Comparison of ENCODE assay signal across 9 cellular contexts in the genomic region with DNA sequence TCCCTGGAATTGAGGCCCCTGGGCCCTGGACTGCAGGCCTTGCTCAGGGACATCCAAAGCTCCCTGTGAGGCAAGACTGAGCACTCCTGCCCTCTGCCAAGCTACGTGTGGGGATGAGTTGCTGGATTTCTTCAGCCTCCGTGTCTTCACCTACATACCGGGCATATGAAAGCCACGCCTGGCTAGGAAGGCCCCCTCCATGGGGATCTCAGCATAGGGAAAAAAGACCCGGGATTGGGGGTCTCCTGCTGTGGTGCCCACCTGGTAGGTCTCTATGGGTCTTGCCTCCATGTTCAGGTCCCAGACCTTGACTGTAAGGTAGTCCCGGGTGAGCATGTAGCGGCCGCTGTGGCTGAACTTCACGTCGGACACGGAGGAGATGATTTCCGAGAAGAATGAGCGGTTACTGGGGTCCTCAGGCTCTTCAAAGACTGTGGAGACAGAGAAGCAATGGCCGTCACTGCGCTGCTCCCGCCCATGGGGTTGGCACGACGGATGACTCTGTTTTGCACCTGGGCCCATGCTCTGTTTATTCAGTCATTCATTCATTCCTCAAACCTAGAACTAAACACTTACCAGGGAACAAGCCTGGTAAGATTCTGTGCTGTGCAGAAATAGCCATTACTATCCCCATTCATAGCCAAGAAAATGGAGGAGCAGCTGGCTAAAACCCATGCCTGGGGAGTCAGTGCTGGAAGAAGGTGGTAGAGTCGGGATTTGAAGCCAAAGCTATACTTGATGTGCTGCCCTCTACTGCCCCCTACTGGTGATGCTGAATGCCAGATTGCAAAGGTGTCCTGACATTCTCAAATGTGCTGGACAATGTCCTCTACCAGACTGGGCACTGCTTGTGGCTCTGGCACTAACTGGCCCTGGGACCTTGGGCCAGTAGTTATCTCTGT.
DNase-seq lines count a peak whose midpoint lies in the region; ATAC-seq and TF ChIP-seq lines count a peak whose summit lies in the region.
"Had no signal": no experiment of that assay in that cellular context is flagged by ENCODE, and none has a peak within 500 bp of the region (broad histone marks: within the 10 kb centered on the region; RNA-seq: fewer than 3 reads in every experiment).

No MANE protein-coding gene starts in this region.

- no peak overlapping the region for H3K4me3 ChIP-seq in PC-9

- CTCF ChIA-PET in PC-9 (lab: Charles Lee) = interaction anchor here (1.8 kb wide), 1 partner anchor 10 kb away, joined by 6 read pairs; no protein-coding TSS in a partner anchor

- no peak overlapping the region for H3K27ac ChIP-seq in PC-9

- intact Hi-C loops in PC-9 (cut with micrococcal nuclease; ENCODE audit: unreplicated experiment) = no loop called here

- no peak overlapping the region for H3K4me2 ChIP-seq in PC-9

- DNase-seq in AG09319 (ENCODE audit: extremely low read depth, low read depth) (no peak), EH (ENCODE audit: low read depth) (peak; percentile 9), PC-9 (no peak), glomerular visceral epithelial cell (ENCODE audit: extremely low spot score) (peak; percentile 16), NCI-H526 treated with DMSO at 0.1 percent for 48 hours (lab: John Stamatoyannopoulos, UW) (no peak), A172 (ENCODE audit: low spot score) (no peak)
- DNase-seq: amniotic stem cell had no signal

- POLR2A ChIA-PET in PC-9 (lab: Charles Lee; ENCODE audit: unreplicated experiment) = no interaction called here

- no peaks in the 10 kb centered on the region for H3K9me2 ChIP-seq in PC-9 (ENCODE audit: insufficient read depth)

- TF ChIP-seq CTCF in AG09319 (IDR thresholded peaks at IDR 0.05; ENCODE audit: low read depth, low read length) (peak; percentile 48), PC-9 (conservative IDR thresholded peaks at IDR 0.05) (peak; percentile 78)

- H3K9me3 ChIP-seq in PC-9 (ENCODE audit: insufficient read depth, low read depth) = no peaks in the 10 kb centered on the region

- H3K27me3 ChIP-seq in PC-9 (ENCODE audit: insufficient read depth, low read depth) = no peaks in the 10 kb centered on the region

- H3F3A ChIP-seq in PC-9 (ENCODE audit: insufficient read depth, low read depth) = no peaks in the 10 kb centered on the region

- 0 out of 2 replicates have a peak, but pooled peaks cover 3% of the 10 kb centered on the region for H4K20me1 ChIP-seq in PC-9 (ENCODE audit: insufficient read depth)

- no peaks in the 10 kb centered on the region for H3K36me3 ChIP-seq in PC-9 (ENCODE audit: low read depth)

- H3K4me1 ChIP-seq in PC-9 (replicated peaks; ENCODE audit: insufficient read depth) = no peaks in the 10 kb centered on the region

- no peak overlapping the region for H2AFZ ChIP-seq in PC-9

- no TSS peak for BruUV-seq in PC-9 (replicated peaks; lab: Mats Ljungman, UMichigan)

- ATAC-seq in GM19351 (IDR thresholded peaks at IDR 0.05; ENCODE audit: unreplicated experiment) = no peak
- no peak for ATAC-seq in HG03469 (IDR thresholded peaks at IDR 0.05; ENCODE audit: unreplicated experiment)

- no peaks in the 10 kb centered on the region for H3K79me2 ChIP-seq in PC-9 (ENCODE audit: low read depth)

Comparison
In these comparisons a context has a peak if more than half of its experiments do, and no peak if none do; other contexts are left out.
1. DNase-seq: peak in EH (single experiment) and glomerular visceral epithelial cell (single experiment); none in AG09319 (single experiment), PC-9 (0 of 2), NCI-H526 treated with DMSO at 0.1 percent for 48 hours (single experiment) and A172 (single experiment).